8 cellular contexts compared by ENCODE assay signal in the genomic region with DNA sequence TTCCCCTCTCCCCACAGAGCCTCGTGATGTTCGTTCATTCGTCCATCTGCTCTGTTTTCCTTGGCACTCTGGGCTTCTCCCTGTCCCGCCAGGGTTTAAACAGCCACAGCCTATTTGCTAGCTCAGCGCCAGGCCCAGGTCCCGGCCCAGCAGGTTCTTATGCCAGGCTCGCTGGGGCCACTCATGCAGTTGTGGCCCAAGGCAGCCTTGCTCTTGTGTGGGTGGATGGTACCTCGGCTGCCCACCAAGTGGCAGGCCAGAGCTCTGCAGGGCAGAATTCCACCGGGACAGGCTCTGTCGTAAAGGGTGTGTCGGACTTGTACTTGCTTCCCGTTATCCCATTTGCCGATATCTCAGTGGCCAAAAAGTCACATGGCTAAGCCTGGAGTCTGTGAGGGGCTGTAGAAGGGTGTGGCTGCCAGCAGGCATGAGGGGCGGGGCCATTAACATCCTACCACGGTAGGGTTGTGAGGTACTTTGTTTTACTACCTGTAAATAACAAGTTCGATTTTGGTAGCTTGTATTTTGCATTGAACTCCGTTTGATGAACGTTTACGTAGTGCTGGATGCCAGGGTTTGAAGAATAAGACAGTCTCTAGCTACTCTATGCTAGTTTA. TPM values are rescaled to one million over a fixed set of nuclear protein-coding genes. Genes with fewer than 3 reads are reported as not detected.
A peak's percentile ranks its signal among the peaks of the same experiment; 100 is the strongest.
DNase-seq lines count a peak whose midpoint lies in the region; TF ChIP-seq lines count a peak whose summit lies in the region.

No MANE protein-coding gene starts in this region.

- H4K20me1 ChIP-seq in OCI-LY7 (ENCODE audit: insufficient read depth, low read length): peaks cover 17% of the 10 kb centered on the region

- H2AFZ ChIP-seq in OCI-LY7 (ENCODE audit: low read length): peak overlapping the region; percentile 18; the same call in 1 of the 2 replicates

- no peaks in the 10 kb centered on the region for H3K27me3 ChIP-seq in vagina

- H3K27ac ChIP-seq in OCI-LY7 (ENCODE audit: low read depth, low read length, poor library complexity, severe bottlenecking): peak overlapping the region; percentile 19
- peak overlapping the region; percentile 81 for H3K27ac ChIP-seq in cingulate gyrus (ENCODE audit: low read depth, low read length)
- H3K27ac ChIP-seq in vagina: peak overlapping the region; percentile 87

- in situ Hi-C loops in G401 (cut with HindIII; ENCODE audit: low sequenced_read_pairs): no loop called here

- H3K4me3 ChIP-seq in OCI-LY7 (ENCODE audit: low read depth, low read length, poor library complexity, severe bottlenecking): peak overlapping the region; percentile 25
- H3K4me3 ChIP-seq in vagina: no peak overlapping the region

- CTCF ChIA-PET in OCI-LY7 (lab: Charles Lee; ENCODE audit: unreplicated experiment): no interaction called here

- BruUV-seq in OCI-LY7 (replicated peaks; lab: Mats Ljungman, UMichigan): no TSS peak

- peak overlapping the region; percentile 67 for H3K4me2 ChIP-seq in OCI-LY7 (ENCODE audit: low read length)

- H3K36me3 ChIP-seq in OCI-LY7 (ENCODE audit: insufficient read depth, low read length) (peaks cover 6% of the 10 kb centered on the region; the same call in 1 of the 2 replicates), vagina (peaks cover 0 to 4% of the 10 kb centered on the region in 2 donors)

- H3K9me3 ChIP-seq in OCI-LY7 (ENCODE audit: low read length) (no peaks in the 10 kb centered on the region), vagina (no peaks in the 10 kb centered on the region)

- no peak; the same call in 1 of the 2 replicates for TF ChIP-seq CTCF in OCI-LY7 (conservative IDR thresholded peaks at IDR 0.05; ENCODE audit: low read length)
- peak in 2 of 3 experiments; percentile 30 to 35 for TF ChIP-seq CTCF in vagina (IDR thresholded peaks at IDR 0.05)

- H3K9me2 ChIP-seq in OCI-LY7 (ENCODE audit: insufficient read depth, low read length): no peaks in the 10 kb centered on the region

- TF ChIP-seq POLR2A in vagina (IDR thresholded peaks at IDR 0.05): no peak

- DNase-seq in G401 (ENCODE audit: low spot score): peak; percentile 71
- DNase-seq in OCI-LY7 (ENCODE audit: low spot score): no peak
- DNase-seq in medulla oblongata (ENCODE audit: extremely low spot score): peak; percentile 73
- DNase-seq in vagina (ENCODE audit: extremely low spot score in 2 of 2): no peak
- no peak for DNase-seq in HK-2 (ENCODE audit: unreplicated experiment)
- no peak for DNase-seq in activated gamma-delta T cell treated with Interleukin-2 at 50 U/mL for 16 hours
- no peak for DNase-seq in HUDEP-2 (lab: John Stamatoyannopoulos, UW; ENCODE audit: unreplicated experiment in 76 of 76)

- H3K79me2 ChIP-seq in OCI-LY7 (ENCODE audit: insufficient read depth, low read depth, low read length): peaks cover 43% of the 10 kb centered on the region; the same call in 1 of the 2 replicates

- H3K4me1 ChIP-seq in OCI-LY7 (ENCODE audit: insufficient read depth, low read length, poor library complexity, severe bottlenecking) (peaks cover 20% of the 10 kb centered on the region), vagina (peaks cover 38% of the 10 kb centered on the region)

- POLR2A ChIA-PET in OCI-LY7 (lab: Charles Lee): interaction anchor here (0.5 to 0.6 kb wide), 2 partner anchors 42 to 1808 kb away, joined by 3 to 5 read pairs; no protein-coding TSS in a partner anchor

- intact Hi-C loops in OCI-LY7 (cut with micrococcal nuclease; ENCODE audit: unreplicated experiment): no loop called here
- intact Hi-C loops in vagina (cut with DNase I): loop anchor here (10.0 kb wide), 1 partner anchor 227 kb away; no protein-coding TSS in a partner anchor

RNA-seq across cellular contexts. Expression of a gene that starts 7.9 kb away (rescaled TPM):
- 11.0 and 38.4 TPM in 2 replicates for total RNA-seq in G401 (2014; rRNA removed; shearing (Covaris generic))
- 15.9 and 27.6 TPM in 2 replicates for total RNA-seq in OCI-LY7 (2014; rRNA removed; shearing (Covaris generic))
- 33.9 and 41.5 TPM in 2 replicates for total RNA-seq in OCI-LY7 (2022)
- total RNA-seq in vagina: 49.6 TPM

RNA-seq across cellular contexts. Expression of a gene that starts 32.9 kb away (rescaled TPM):
- not detected in 2 replicates for total RNA-seq in G401 (2014; rRNA removed; shearing (Covaris generic))
- total RNA-seq in OCI-LY7 (2014; rRNA removed; shearing (Covaris generic)): not detected in 2 replicates
- not detected in 2 replicates for total RNA-seq in OCI-LY7 (2022)
- total RNA-seq in vagina: not detected

Comparison
In these comparisons a context has a peak if more than half of its experiments do, and no peak if none do; other contexts are left out.
1. DNase-seq: peak in G401 (single experiment) and medulla oblongata (single experiment); none in OCI-LY7 (single experiment), vagina (0 of 2), HK-2 (single experiment), activated gamma-delta T cell treated with Interleukin-2 at 50 U/mL for 16 hours (single experiment) and HUDEP-2 (0 of 76).
2. H3K27ac ChIP-seq: peak in every context shown above with its lines; median percentile 87 in vagina; 81 in cingulate gyrus; 19 in OCI-LY7.